Comparison of ENCODE assay signal across 7 cellular contexts in the genomic region with DNA sequence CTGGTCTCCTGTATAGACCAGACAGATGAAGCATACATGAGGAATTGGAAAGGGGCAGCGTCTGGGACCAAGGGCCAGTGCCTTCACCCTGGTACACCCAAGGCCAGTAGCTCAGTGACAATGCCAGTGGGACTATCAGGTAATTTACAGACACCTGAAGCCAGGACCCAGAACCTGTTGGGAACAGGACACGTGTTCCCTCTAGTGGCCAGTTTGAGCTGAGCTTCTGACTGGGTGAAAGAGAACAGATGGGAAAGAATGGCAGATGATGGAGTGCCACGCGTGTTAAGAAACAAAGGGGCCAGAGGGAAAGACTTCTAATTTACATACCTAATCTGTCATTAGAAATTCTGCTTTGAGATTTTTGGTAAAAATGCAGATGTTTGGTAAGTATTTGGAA. TPM values are rescaled to one million over a fixed set of nuclear protein-coding genes. Genes with fewer than 3 reads are reported as not detected.
DNase-seq lines count a peak whose midpoint lies in the region; ATAC-seq and TF ChIP-seq lines count a peak whose summit lies in the region.

No MANE protein-coding gene starts in this region.

- intact Hi-C loops in activated B cell treated with CpG ODN at 0.5 μM for 24 hours (cut with micrococcal nuclease) = loop anchor here (1.0 kb wide), 2 partner anchors 189 to 277 kb away; no protein-coding TSS in a partner anchor

- DNase-seq in activated B cell treated with CpG ODN at 0.5 μM for 24 hours = no peak
- DNase-seq in effector memory CD8-positive, alpha-beta T cell = peak; percentile 38 to 52 (median 45)
- peak; percentile 70 for DNase-seq in neural progenitor cell (ENCODE audit: low spot score)
- no peak for DNase-seq in SW 1271 (lab: John Stamatoyannopoulos, UW)

- H3K4me1 Mint-ChIP-seq in activated B cell treated with CpG ODN at 0.5 μM for 24 hours (peaks cover 8% of the 10 kb centered on the region), neural progenitor cell (peaks cover 9% of the 10 kb centered on the region)
- H3K4me1 Mint-ChIP-seq in effector memory CD8-positive, alpha-beta T cell (ENCODE audit: low read depth in 2 of 2) = peaks cover 4 to 5% of the 10 kb centered on the region in 2 donors

- no peaks in the 10 kb centered on the region for H3K27me3 ChIP-seq in neural progenitor cell

- H3K27me3 Mint-ChIP-seq in activated B cell treated with CpG ODN at 0.5 μM for 24 hours = no peaks in the 10 kb centered on the region
- peaks cover 0 to 12% of the 10 kb centered on the region in 2 donors for H3K27me3 Mint-ChIP-seq in effector memory CD8-positive, alpha-beta T cell
- peaks cover 6% of the 10 kb centered on the region for H3K27me3 Mint-ChIP-seq in neural progenitor cell (ENCODE audit: insufficient read depth, low read depth)

- H3K4me1 ChIP-seq in neural progenitor cell = no peaks in the 10 kb centered on the region

- no peak overlapping the region for H3K4me2 ChIP-seq in neural progenitor cell

- H3K36me3 ChIP-seq in neural progenitor cell = no peaks in the 10 kb centered on the region

- H3F3A ChIP-seq in neural progenitor cell (ENCODE audit: low read depth) = no peaks in the 10 kb centered on the region

- no peaks in the 10 kb centered on the region for H3K9me3 Mint-ChIP-seq in activated B cell treated with CpG ODN at 0.5 μM for 24 hours
- H3K9me3 Mint-ChIP-seq in effector memory CD8-positive, alpha-beta T cell = no peaks in the 10 kb centered on the region
- no peaks in the 10 kb centered on the region for H3K9me3 Mint-ChIP-seq in neural progenitor cell

- H3K4me3 Mint-ChIP-seq in activated B cell treated with CpG ODN at 0.5 μM for 24 hours (no peak overlapping the region), neural progenitor cell (no peak overlapping the region)
- no peak overlapping the region for H3K4me3 Mint-ChIP-seq in effector memory CD8-positive, alpha-beta T cell

- H3K9me3 ChIP-seq in neural progenitor cell (ENCODE audit: low read depth) = no peaks in the 10 kb centered on the region

- no peak overlapping the region for H3K9ac ChIP-seq in neural progenitor cell

- H2AFZ ChIP-seq in neural progenitor cell (replicated peaks) = no peak overlapping the region

- H3K27ac ChIP-seq in neural progenitor cell = no peak overlapping the region

- no peak overlapping the region for H3K4me3 ChIP-seq in neural progenitor cell

- no peaks in the 10 kb centered on the region for H4K20me1 ChIP-seq in neural progenitor cell (ENCODE audit: low read depth)

- H3K36me3 Mint-ChIP-seq in activated B cell treated with CpG ODN at 0.5 μM for 24 hours (ENCODE audit: low read depth) = no peaks in the 10 kb centered on the region
- peaks cover 4% of the 10 kb centered on the region for H3K36me3 Mint-ChIP-seq in effector memory CD8-positive, alpha-beta T cell (ENCODE audit: insufficient read depth)
- no peaks in the 10 kb centered on the region for H3K36me3 Mint-ChIP-seq in neural progenitor cell

- POLR2A ChIA-PET in activated B cell treated with CpG ODN at 0.5 μM for 24 hours (lab: Charles Lee) = interaction anchor here (0.9 kb wide), 1 partner anchor 90 kb away, joined by 3 read pairs; no protein-coding TSS in a partner anchor

- CTCF ChIA-PET in activated B cell treated with CpG ODN at 0.5 μM for 24 hours (lab: Charles Lee) = interaction anchor here (0.9 to 2.0 kb wide), 7 partner anchors 32 to 227 kb away, joined by 3 to 15 read pairs (median 5); no protein-coding TSS in a partner anchor

- no peak overlapping the region for H3K27ac Mint-ChIP-seq in activated B cell treated with CpG ODN at 0.5 μM for 24 hours
- no peak overlapping the region for H3K27ac Mint-ChIP-seq in effector memory CD8-positive, alpha-beta T cell
- no peak overlapping the region for H3K27ac Mint-ChIP-seq in neural progenitor cell

- no peaks in the 10 kb centered on the region for H3K79me2 ChIP-seq in neural progenitor cell (ENCODE audit: low read depth)

- peak; percentile 60 for ATAC-seq in GM18907 (IDR thresholded peaks at IDR 0.05; ENCODE audit: unreplicated experiment)
- peak; percentile 76 for ATAC-seq in HG03159 (IDR thresholded peaks at IDR 0.05; ENCODE audit: unreplicated experiment)
- ATAC-seq in activated B cell treated with CpG ODN at 0.5 μM for 24 hours (ENCODE audit: low read depth) = peak; percentile 71
- ATAC-seq in effector memory CD8-positive, alpha-beta T cell (replicated peaks) = peak; percentile 80
- no peak for ATAC-seq in HG03196 (IDR thresholded peaks at IDR 0.05; ENCODE audit: unreplicated experiment)

- TF ChIP-seq CTCF in activated B cell treated with CpG ODN at 0.5 μM for 24 hours (IDR thresholded peaks at IDR 0.05) (peak; percentile 64), neural progenitor cell (IDR thresholded peaks at IDR 0.05) (peak; percentile 81)

RNA-seq across cellular contexts. Expression of gene SLC25A38, which starts 5.1 kb away (rescaled TPM):
- 51.6 and 52.9 TPM in 2 replicates for total RNA-seq in activated B cell treated with CpG ODN at 0.5 μM for 24 hours
- total RNA-seq in neural progenitor cell (ENCODE audit: low replicate concordance) = 19.3 and 26.6 TPM in 2 replicates

RNA-seq across cellular contexts. Expression of gene RPSA, which starts 28.4 kb away (rescaled TPM):
- total RNA-seq in activated B cell treated with CpG ODN at 0.5 μM for 24 hours (2,697 and 2,952 TPM in 2 replicates), neural progenitor cell (ENCODE audit: low replicate concordance) (2,504 and 2,714 TPM in 2 replicates)

RNA-seq across cellular contexts. Expression of gene CCR8, which starts 48.6 kb away (rescaled TPM):
- total RNA-seq in activated B cell treated with CpG ODN at 0.5 μM for 24 hours = not detected in 2 replicates
- not detected in 2 replicates for total RNA-seq in neural progenitor cell (ENCODE audit: low replicate concordance)

Comparison
In these comparisons a context has a peak if more than half of its experiments do, and no peak if none do; other contexts are left out.
1. DNase-seq: peak in effector memory CD8-positive, alpha-beta T cell (3 of 3) and neural progenitor cell (single experiment); none in activated B cell treated with CpG ODN at 0.5 μM for 24 hours (single experiment) and SW 1271 (0 of 2).